In genomic region chr4:151911970-151912369, GRCh38 we compare ENCODE assay signal across 41 cellular contexts.
"Had no signal": no experiment of that assay in that cellular context is flagged by ENCODE, and none has a peak within 500 bp of the region (broad histone marks: within the 10 kb centered on the region; RNA-seq: fewer than 3 reads in every experiment).

No MANE protein-coding gene starts in this region.

- ATAC-seq: activated CD8-positive, alpha-beta memory T cell treated with anti-CD3 and anti-CD28 coated beads, Interleukin-2, amount 10 ng/mL, durations not matched to agents 7 days and 5 days; activated T-cell treated with anti-CD3 and anti-CD28 coated beads, Interleukin-2, amount 50 U/mL, for 72 hours; activated T-helper 17 cell treated with anti-CD3 and anti-CD28 coated beads, Interleukin-2, amount 50 U/mL, for 72 hours; Right ventricle myocardium inferior had no signal

- H3K9me3 Mint-ChIP-seq: activated T-helper 17 cell treated with anti-CD3 and anti-CD28 coated beads, Interleukin-2, amount 50 U/mL, for 72 hours; IgD-negative memory B cell had no signal

- H3K4me1 Mint-ChIP-seq: activated CD4-positive, alpha-beta memory T cell treated with anti-CD3 and anti-CD28 coated beads, Interleukin-2, amount 10 ng/mL, durations not matched to agents 7 days and 5 days; activated CD8-positive, alpha-beta memory T cell treated with anti-CD3 and anti-CD28 coated beads, Interleukin-2, amount 10 ng/mL, durations not matched to agents 7 days and 5 days; activated T-helper 17 cell treated with anti-CD3 and anti-CD28 coated beads, Interleukin-2, amount 50 U/mL, for 72 hours had no signal

- H3K27ac Mint-ChIP-seq: activated CD4-positive, alpha-beta memory T cell treated with anti-CD3 and anti-CD28 coated beads, Interleukin-2, amount 10 ng/mL, durations not matched to agents 7 days and 5 days; activated CD8-positive, alpha-beta memory T cell treated with anti-CD3 and anti-CD28 coated beads, Interleukin-2, amount 10 ng/mL, durations not matched to agents 7 days and 5 days; activated naive CD8-positive, alpha-beta T cell treated with anti-CD3 and anti-CD28 coated beads for 36 hours; activated T-cell treated with anti-CD3 and anti-CD28 coated beads, Interleukin-2, amount 50 U/mL, for 72 hours; activated T-helper 17 cell treated with anti-CD3 and anti-CD28 coated beads, Interleukin-2, amount 50 U/mL, for 72 hours; IgD-negative memory B cell had no signal

- H3K4me3 Mint-ChIP-seq: activated CD4-positive, alpha-beta memory T cell treated with anti-CD3 and anti-CD28 coated beads, Interleukin-2, amount 10 ng/mL, durations not matched to agents 7 days and 5 days; activated CD8-positive, alpha-beta memory T cell treated with anti-CD3 and anti-CD28 coated beads, Interleukin-2, amount 10 ng/mL, durations not matched to agents 7 days and 5 days; activated naive CD8-positive, alpha-beta T cell treated with anti-CD3 and anti-CD28 coated beads for 36 hours; activated T-cell treated with anti-CD3 and anti-CD28 coated beads, Interleukin-2, amount 50 U/mL, for 72 hours; activated T-helper 17 cell treated with anti-CD3 and anti-CD28 coated beads, Interleukin-2, amount 50 U/mL, for 72 hours had no signal

- DNase-seq: activated CD4-positive, alpha-beta memory T cell treated with anti-CD3 and anti-CD28 coated beads, Interleukin-2, amount 10 ng/mL, durations not matched to agents 7 days and 5 days; activated CD4-positive, alpha-beta T cell treated with anti-CD3 and anti-CD28 coated beads for 1 hour; activated CD4-positive, alpha-beta T cell treated with anti-CD3 and anti-CD28 coated beads for 48 hours; activated CD4-positive, CD25-positive, alpha-beta regulatory T cell; activated CD8-positive, alpha-beta memory T cell treated with anti-CD3 and anti-CD28 coated beads for 24 hours; activated CD8-positive, alpha-beta memory T cell treated with anti-CD3 and anti-CD28 coated beads, Interleukin-2, amount 10 ng/mL, durations not matched to agents 7 days and 5 days; activated CD8-positive, alpha-beta memory T cell treated with anti-CD3 and anti-CD28 coated beads, Interleukin-2, amount 50 U/mL, for 48 hours; activated effector memory CD4-positive, alpha-beta T cell treated with anti-CD3 and anti-CD28 coated beads, Interleukin-2, amount 50 U/mL, for 16 hours; activated naive CD4-positive, alpha-beta T cell; activated naive CD4-positive, alpha-beta T cell treated with anti-CD3 and anti-CD28 coated beads, Interleukin-2, amount 50 U/mL, for 16 hours; activated naive CD8-positive, alpha-beta T cell treated with anti-CD3 and anti-CD28 coated beads for 36 hours; activated T-cell treated with anti-CD3 and anti-CD28 coated beads, Interleukin-2, amount 50 U/mL, for 72 hours; amniotic stem cell; aorta; brain microvascular endothelial cell; central memory CD4-positive, alpha-beta T cell; Kasumi-1; KBM-7; MG63; NCI-H1048; NCI-H1105 treated with DMSO at 0.1 percent for 48 hours; NCI-H1436; NCI-H1694; NCI-H2029 treated with DMSO at 0.1 percent for 48 hours; NCI-H2107; NCI-H2171; NCI-H2227 treated with DMSO at 0.1 percent for 48 hours; NCI-H446; NCI-H69; NCI-H82; NK-92 treated with Interleukin-12 subunit alpha and Interleukin-12 subunit beta, amount 100 ng/mL, for 24 hours; PC-9; SIG-M5; SW 1271; T-helper 1 cell; T1000; WERI-Rb-1 had no signal

- H3K9me3 ChIP-seq: MG63 had no signal

- H3K36me3 Mint-ChIP-seq: activated CD8-positive, alpha-beta memory T cell treated with anti-CD3 and anti-CD28 coated beads, Interleukin-2, amount 10 ng/mL, durations not matched to agents 7 days and 5 days; activated naive CD8-positive, alpha-beta T cell treated with anti-CD3 and anti-CD28 coated beads for 36 hours; IgD-negative memory B cell had no signal

- H3K36me3 ChIP-seq: brain microvascular endothelial cell, MG63, WERI-Rb-1 had no signal

- H3K27me3 Mint-ChIP-seq: activated CD4-positive, alpha-beta memory T cell treated with anti-CD3 and anti-CD28 coated beads, Interleukin-2, amount 10 ng/mL, durations not matched to agents 7 days and 5 days; activated CD8-positive, alpha-beta memory T cell treated with anti-CD3 and anti-CD28 coated beads, Interleukin-2, amount 10 ng/mL, durations not matched to agents 7 days and 5 days; activated naive CD8-positive, alpha-beta T cell treated with anti-CD3 and anti-CD28 coated beads for 36 hours; activated T-helper 17 cell treated with anti-CD3 and anti-CD28 coated beads, Interleukin-2, amount 50 U/mL, for 72 hours had no signal

- H3K27ac ChIP-seq: brain microvascular endothelial cell, PC-9, RWPE1, WERI-Rb-1 had no signal
